In the genomic region with DNA sequence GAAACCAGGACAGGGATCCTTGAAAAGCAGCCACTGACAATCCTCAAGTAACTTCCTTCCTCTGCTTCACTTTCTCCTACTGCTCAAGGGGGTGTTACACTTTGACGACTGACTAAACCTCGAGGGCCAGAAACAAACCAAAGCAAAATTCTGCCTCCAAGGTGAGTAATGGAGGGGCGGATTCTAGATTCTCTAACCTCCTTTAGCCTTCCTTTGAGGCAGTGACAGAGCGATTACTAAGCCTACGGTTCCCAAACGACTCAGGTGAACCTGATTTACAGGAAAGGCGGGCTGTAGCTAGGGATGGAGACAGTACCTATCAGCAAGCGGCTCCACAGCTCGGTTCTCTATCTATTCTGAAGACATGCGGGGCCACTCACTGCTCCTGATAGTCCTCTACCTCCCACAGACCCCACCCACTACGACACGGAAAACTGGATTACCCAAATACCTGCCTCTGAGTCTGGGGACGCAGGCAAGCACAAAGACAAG, we compare ENCODE assay signal across 8 cellular contexts. TPM values are rescaled to one million over a fixed set of nuclear protein-coding genes. Genes with fewer than 3 reads are reported as not detected.
DNase-seq lines count a peak whose midpoint lies in the region; ATAC-seq and TF ChIP-seq lines count a peak whose summit lies in the region.

No MANE protein-coding gene starts in this region.

- H4K91ac ChIP-seq in H9 (ENCODE audit: insufficient read length, low read depth, low read length): no peak overlapping the region

- H4K20me1 ChIP-seq in H9 (ENCODE audit: control insufficient read depth, insufficient read depth, insufficient read length): no peaks in the 10 kb centered on the region

- no peaks in the 10 kb centered on the region for H3K9me3 Mint-ChIP-seq in activated CD4-positive, alpha-beta T cell treated with anti-CD3 and anti-CD28 coated beads for 36 hours (ENCODE audit: low read depth)
- H3K9me3 Mint-ChIP-seq in H9 (peaks cover 6% of the 10 kb centered on the region in 2 experiments; a peak in 4 of 5 replicates), glutamatergic neuron (ENCODE audit: unreplicated experiment) (peaks cover 6% of the 10 kb centered on the region)
- no peaks in the 10 kb centered on the region for H3K9me3 Mint-ChIP-seq in activated T-helper 1 cell treated with anti-CD3 and anti-CD28 coated beads, Interleukin-12 subunit alpha, Interleukin-12 subunit beta, Interleukin-2, Interleukin-4 antibody, amounts not matched to agents 30 ng/mL and 10 ng/mL and 1 ng/mL, durations not matched to agents 14 hours and 24 hours and 36 hours

- H3K9me3 ChIP-seq in H9 (ENCODE audit: control insufficient read depth, low read depth, low read length) (no peaks in the 10 kb centered on the region), MG63 (no peaks in the 10 kb centered on the region), iPS DF 6.9 (ENCODE audit: control insufficient read depth, insufficient read depth, low read length) (no peaks in the 10 kb centered on the region)

- intact Hi-C loops in activated CD4-positive, alpha-beta T cell treated with anti-CD3 and anti-CD28 coated beads for 36 hours (cut with DNase I, micrococcal nuclease): loop anchor here (1.0 to 10.0 kb wide), 3 partner anchors 611 to 1407 kb away; a partner anchor contains a TSS
- intact Hi-C loops in activated T-helper 1 cell treated with anti-CD3 and anti-CD28 coated beads, Interleukin-12 subunit alpha, Interleukin-12 subunit beta, Interleukin-2, Interleukin-4 antibody, amounts not matched to agents 30 ng/mL and 10 ng/mL and 1 ng/mL, durations not matched to agents 14 hours and 24 hours and 36 hours (cut with micrococcal nuclease): loop anchor here (2.0 to 10.0 kb wide), 5 partner anchors 13 to 1619 kb away; a partner anchor contains a TSS

- no CpG with 5 or more reads among the region's 13 CpGs for WGBS in H9 (ENCODE audit: extremely low coverage, insufficient read length, low lambda C conversion rate)
- no CpG with 5 or more reads among the region's 13 CpGs for WGBS in iPS DF 6.9 (ENCODE audit: insufficient coverage, insufficient read length)

- H3K79me2 ChIP-seq in H9 (ENCODE audit: insufficient read depth, low read length): peaks cover 13% of the 10 kb centered on the region; the same call in 1 of the 2 replicates

- H3K27ac Mint-ChIP-seq in activated CD4-positive, alpha-beta T cell treated with anti-CD3 and anti-CD28 coated beads for 36 hours: no peak overlapping the region
- H3K27ac Mint-ChIP-seq in H9 (no peak overlapping the region), glutamatergic neuron (ENCODE audit: unreplicated experiment) (no peak overlapping the region)
- no peak overlapping the region for H3K27ac Mint-ChIP-seq in activated T-helper 1 cell treated with anti-CD3 and anti-CD28 coated beads, Interleukin-12 subunit alpha, Interleukin-12 subunit beta, Interleukin-2, Interleukin-4 antibody, amounts not matched to agents 30 ng/mL and 10 ng/mL and 1 ng/mL, durations not matched to agents 14 hours and 24 hours and 36 hours

- peak overlapping the region; percentile 93 for H3K4me2 ChIP-seq in H9 (ENCODE audit: insufficient read depth, insufficient read length, low read length)

- TF ChIP-seq CTCF in H9 (conservative IDR thresholded peaks at IDR 0.05) (no peak), glutamatergic neuron (IDR thresholded peaks at IDR 0.05; ENCODE audit: partially characterized antibody, unreplicated experiment) (no peak)

- H3K27me3 ChIP-seq in H9 (ENCODE audit: insufficient read depth, low read length) (no peaks in the 10 kb centered on the region), MG63 (no peaks in the 10 kb centered on the region), iPS DF 6.9 (ENCODE audit: control insufficient read depth, insufficient read depth, low read length) (no peaks in the 10 kb centered on the region)

- DNase-seq in activated CD4-positive, alpha-beta T cell treated with anti-CD3 and anti-CD28 coated beads for 36 hours: no peak
- DNase-seq in activated CD4-positive, alpha-beta T cell treated with anti-CD3 and anti-CD28 coated beads, Interleukin-2, amount 50 U/mL, for 1 hour: no peak
- DNase-seq in H9 (no peak), MG63 (no peak), iPS DF 6.9 (ENCODE audit: low read depth, low spot score) (no peak), glutamatergic neuron (no peak)
- DNase-seq in activated T-helper 1 cell treated with anti-CD3 and anti-CD28 coated beads, Interleukin-12 subunit alpha, Interleukin-12 subunit beta, Interleukin-2, Interleukin-4 antibody, amounts not matched to agents 30 ng/mL and 10 ng/mL and 1 ng/mL, durations not matched to agents 14 hours and 24 hours and 36 hours (ENCODE audit: low spot score): peak; percentile 19
- peak; percentile 15 to 41 for DNase-seq in stimulated activated CD4-positive, alpha-beta T cell treated with anti-CD3 and anti-CD28 coated beads, Interleukin-15, amount 100 ng/mL, for 48 hours (ENCODE audit: low read depth in 2 of 2)

- CTCF ChIA-PET in activated CD4-positive, alpha-beta T cell treated with anti-CD3 and anti-CD28 coated beads for 36 hours (lab: Charles Lee): interaction anchor here (0.7 to 1.2 kb wide), 3 partner anchors 11 to 25 kb away, joined by 3 read pairs; no protein-coding TSS in a partner anchor

- H3K14ac ChIP-seq in H9 (ENCODE audit: insufficient read depth, low read length): peak overlapping the region; percentile 98

- H3K23me2 ChIP-seq in H9 (ENCODE audit: insufficient read length, low read depth, low read length, poor library complexity, severe bottlenecking): peaks cover 5% of the 10 kb centered on the region

- H2BK5ac ChIP-seq in H9 (ENCODE audit: insufficient read length, low read length): peak overlapping the region; percentile 73

- no peak overlapping the region for H3K23ac ChIP-seq in H9 (ENCODE audit: insufficient read length, low read depth, low read length)

- no peak overlapping the region; the same call in 1 of the 2 replicates for H3K4ac ChIP-seq in H9 (ENCODE audit: low read depth, low read length)

- H3K4me3 ChIP-seq in MG63: peak overlapping the region; percentile 88
- H3K4me3 ChIP-seq in iPS DF 6.9 (ENCODE audit: low read length): peak overlapping the region; percentile 81

- peaks cover 44% of the 10 kb centered on the region for H3K4me1 Mint-ChIP-seq in activated CD4-positive, alpha-beta T cell treated with anti-CD3 and anti-CD28 coated beads for 36 hours
- peaks cover 4 to 8% of the 10 kb centered on the region in 2 experiments for H3K4me1 Mint-ChIP-seq in H9
- H3K4me1 Mint-ChIP-seq in activated T-helper 1 cell treated with anti-CD3 and anti-CD28 coated beads, Interleukin-12 subunit alpha, Interleukin-12 subunit beta, Interleukin-2, Interleukin-4 antibody, amounts not matched to agents 30 ng/mL and 10 ng/mL and 1 ng/mL, durations not matched to agents 14 hours and 24 hours and 36 hours (ENCODE audit: low read depth): peaks cover 30% of the 10 kb centered on the region
- no peaks in the 10 kb centered on the region for H3K4me1 Mint-ChIP-seq in glutamatergic neuron (ENCODE audit: low read depth, unreplicated experiment)

- H4K5ac ChIP-seq in H9 (ENCODE audit: insufficient read length, low read depth, low read length): peak overlapping the region; percentile 97

- no peak overlapping the region for H2AK5ac ChIP-seq in H9 (ENCODE audit: insufficient read length, low read length)

- H2BK12ac ChIP-seq in H9 (ENCODE audit: insufficient read length, low read depth, low read length): peak overlapping the region; percentile 15

- H3K36me3 ChIP-seq in MG63 (no peaks in the 10 kb centered on the region; the same call in 1 of the 2 replicates), iPS DF 6.9 (ENCODE audit: control insufficient read depth, insufficient read depth, low read length) (no peaks in the 10 kb centered on the region)

- POLR2A ChIA-PET in activated CD4-positive, alpha-beta T cell treated with anti-CD3 and anti-CD28 coated beads for 36 hours (lab: Charles Lee): interaction anchor here (0.6 to 0.8 kb wide), 3 partner anchors 14 to 841 kb away, joined by 3 to 4 read pairs (median 3); a partner anchor contains a TSS

- no peak overlapping the region for H2BK120ac ChIP-seq in H9 (ENCODE audit: low read depth, low read length, poor library complexity, severe bottlenecking)

- peak overlapping the region; percentile 5 for H3K56ac ChIP-seq in H9 (ENCODE audit: insufficient read length, low read depth, low read length)

- H4K8ac ChIP-seq in H9 (replicated peaks; ENCODE audit: insufficient read length, low read depth, low read length): peak overlapping the region; percentile 52

- H3K36me3 Mint-ChIP-seq in activated CD4-positive, alpha-beta T cell treated with anti-CD3 and anti-CD28 coated beads for 36 hours (ENCODE audit: low read depth): peaks cover 19% of the 10 kb centered on the region
- H3K36me3 Mint-ChIP-seq in H9 (ENCODE audit: insufficient read depth in 1 of 3, low read depth in 3 of 3) (peaks cover 6 to 7% (median 7%) of the 10 kb centered on the region in 3 experiments; a peak in 6 of 7 replicates), glutamatergic neuron (ENCODE audit: unreplicated experiment) (peaks cover 6% of the 10 kb centered on the region)
- peaks cover 10% of the 10 kb centered on the region for H3K36me3 Mint-ChIP-seq in activated T-helper 1 cell treated with anti-CD3 and anti-CD28 coated beads, Interleukin-12 subunit alpha, Interleukin-12 subunit beta, Interleukin-2, Interleukin-4 antibody, amounts not matched to agents 30 ng/mL and 10 ng/mL and 1 ng/mL, durations not matched to agents 14 hours and 24 hours and 36 hours (ENCODE audit: low read depth)

- H3K18ac ChIP-seq in H9 (ENCODE audit: insufficient read length, low read depth, low read length): peak overlapping the region; percentile 55

- ATAC-seq in activated CD4-positive, alpha-beta T cell treated with anti-CD3 and anti-CD28 coated beads for 36 hours: peak; percentile 63

- peaks cover 3% of the 10 kb centered on the region for H3K79me1 ChIP-seq in H9 (ENCODE audit: insufficient read depth, low read depth, low read length, poor library complexity, severe bottlenecking)

- no peak overlapping the region for H2BK20ac ChIP-seq in H9 (ENCODE audit: low read depth, low read length, poor library complexity, severe bottlenecking)

- H3T11ph ChIP-seq in H9 (ENCODE audit: low read length): no peak overlapping the region

- H3K4me3 Mint-ChIP-seq in activated CD4-positive, alpha-beta T cell treated with anti-CD3 and anti-CD28 coated beads for 36 hours: no peak overlapping the region
- H3K4me3 Mint-ChIP-seq in H9: no peak overlapping the region
- H3K4me3 Mint-ChIP-seq in activated T-helper 1 cell treated with anti-CD3 and anti-CD28 coated beads, Interleukin-12 subunit alpha, Interleukin-12 subunit beta, Interleukin-2, Interleukin-4 antibody, amounts not matched to agents 30 ng/mL and 10 ng/mL and 1 ng/mL, durations not matched to agents 14 hours and 24 hours and 36 hours: no peak overlapping the region
- H3K4me3 Mint-ChIP-seq in glutamatergic neuron (ENCODE audit: unreplicated experiment): no peak overlapping the region

- no peaks in the 10 kb centered on the region for H3K27me3 Mint-ChIP-seq in activated CD4-positive, alpha-beta T cell treated with anti-CD3 and anti-CD28 coated beads for 36 hours
- H3K27me3 Mint-ChIP-seq in H9 (ENCODE audit: low read depth): no peaks in the 10 kb centered on the region
- no peaks in the 10 kb centered on the region for H3K27me3 Mint-ChIP-seq in activated T-helper 1 cell treated with anti-CD3 and anti-CD28 coated beads, Interleukin-12 subunit alpha, Interleukin-12 subunit beta, Interleukin-2, Interleukin-4 antibody, amounts not matched to agents 30 ng/mL and 10 ng/mL and 1 ng/mL, durations not matched to agents 14 hours and 24 hours and 36 hours (ENCODE audit: insufficient read depth)
- no peaks in the 10 kb centered on the region for H3K27me3 Mint-ChIP-seq in glutamatergic neuron (ENCODE audit: unreplicated experiment)

- no peak overlapping the region for H2BK15ac ChIP-seq in H9 (ENCODE audit: low read depth, low read length)

- H3K4me1 ChIP-seq in H9 (ENCODE audit: insufficient read depth, low read length) (no peaks in the 10 kb centered on the region), iPS DF 6.9 (ENCODE audit: control insufficient read depth, insufficient read depth, low read length) (no peaks in the 10 kb centered on the region)

- H3K27ac ChIP-seq in H9 (ENCODE audit: insufficient read length, low read depth, low read length) (peak overlapping the region; percentile 63), iPS DF 6.9 (ENCODE audit: low read length) (no peak overlapping the region)

- H2AFZ ChIP-seq in H9 (ENCODE audit: low read length): no peak overlapping the region

- H3K9ac ChIP-seq in H9 (ENCODE audit: extremely low read depth, insufficient read length, low read length): peak overlapping the region; percentile 98

RNA-seq across cellular contexts. Expression of a gene that starts 0.5 kb away (rescaled TPM):
- total RNA-seq in activated CD4-positive, alpha-beta T cell treated with anti-CD3 and anti-CD28 coated beads for 36 hours: 10 to 100 TPM; 22.5 to 25.1 TPM
- total RNA-seq in H9 (2021) (22.1 and 23.4 TPM in 2 replicates), glutamatergic neuron (ENCODE audit: unreplicated experiment) (81.4 TPM)
- 9.2 and 12.1 TPM in 2 replicates for total RNA-seq in MG63 (2014; rRNA removed; shearing (Covaris generic); ENCODE audit: low replicate concordance)
- total RNA-seq in activated T-helper 1 cell treated with anti-CD3 and anti-CD28 coated beads, Interleukin-12 subunit alpha, Interleukin-12 subunit beta, Interleukin-2, Interleukin-4 antibody, amounts not matched to agents 30 ng/mL and 10 ng/mL and 1 ng/mL, durations not matched to agents 14 hours and 24 hours and 36 hours: 24.4 and 25.1 TPM in 2 replicates

RNA-seq across cellular contexts. Expression of a gene that starts 0.8 kb away (rescaled TPM):
- 10 to 100 TPM; 41.9 to 69.5 TPM for total RNA-seq in activated CD4-positive, alpha-beta T cell treated with anti-CD3 and anti-CD28 coated beads for 36 hours
- 36.8 and 37.1 TPM in 2 replicates for total RNA-seq in H9 (2021)
- 31.8 and 51.5 TPM in 2 replicates for total RNA-seq in MG63 (2014; rRNA removed; shearing (Covaris generic); ENCODE audit: low replicate concordance)
- 86.4 and 86.9 TPM in 2 replicates for total RNA-seq in activated T-helper 1 cell treated with anti-CD3 and anti-CD28 coated beads, Interleukin-12 subunit alpha, Interleukin-12 subunit beta, Interleukin-2, Interleukin-4 antibody, amounts not matched to agents 30 ng/mL and 10 ng/mL and 1 ng/mL, durations not matched to agents 14 hours and 24 hours and 36 hours
- 30.2 TPM for total RNA-seq in glutamatergic neuron (ENCODE audit: unreplicated experiment)

RNA-seq across cellular contexts. Expression of a gene that starts 53.1 kb away (rescaled TPM):
- total RNA-seq in activated CD4-positive, alpha-beta T cell treated with anti-CD3 and anti-CD28 coated beads for 36 hours: not detected
- total RNA-seq in H9 (2021): not detected in 2 replicates
- total RNA-seq in MG63 (2014; rRNA removed; shearing (Covaris generic); ENCODE audit: low replicate concordance): not detected in 2 replicates
- total RNA-seq in activated T-helper 1 cell treated with anti-CD3 and anti-CD28 coated beads, Interleukin-12 subunit alpha, Interleukin-12 subunit beta, Interleukin-2, Interleukin-4 antibody, amounts not matched to agents 30 ng/mL and 10 ng/mL and 1 ng/mL, durations not matched to agents 14 hours and 24 hours and 36 hours: not detected in 2 replicates
- not detected for total RNA-seq in glutamatergic neuron (ENCODE audit: unreplicated experiment)

Comparison
In these comparisons a context has a peak if more than half of its experiments do, and no peak if none do; other contexts are left out.
1. DNase-seq: peak in activated T-helper 1 cell treated with anti-CD3 and anti-CD28 coated beads, Interleukin-12 subunit alpha, Interleukin-12 subunit beta, Interleukin-2, Interleukin-4 antibody, amounts not matched to agents 30 ng/mL and 10 ng/mL and 1 ng/mL, durations not matched to agents 14 hours and 24 hours and 36 hours (single experiment) and stimulated activated CD4-positive, alpha-beta T cell treated with anti-CD3 and anti-CD28 coated beads, Interleukin-15, amount 100 ng/mL, for 48 hours (2 of 2); none in activated CD4-positive, alpha-beta T cell treated with anti-CD3 and anti-CD28 coated beads for 36 hours (single experiment), activated CD4-positive, alpha-beta T cell treated with anti-CD3 and anti-CD28 coated beads, Interleukin-2, amount 50 U/mL, for 1 hour (single experiment), H9 (single experiment), MG63 (single experiment), iPS DF 6.9 (single experiment) and glutamatergic neuron (single experiment).